In the genomic region with DNA sequence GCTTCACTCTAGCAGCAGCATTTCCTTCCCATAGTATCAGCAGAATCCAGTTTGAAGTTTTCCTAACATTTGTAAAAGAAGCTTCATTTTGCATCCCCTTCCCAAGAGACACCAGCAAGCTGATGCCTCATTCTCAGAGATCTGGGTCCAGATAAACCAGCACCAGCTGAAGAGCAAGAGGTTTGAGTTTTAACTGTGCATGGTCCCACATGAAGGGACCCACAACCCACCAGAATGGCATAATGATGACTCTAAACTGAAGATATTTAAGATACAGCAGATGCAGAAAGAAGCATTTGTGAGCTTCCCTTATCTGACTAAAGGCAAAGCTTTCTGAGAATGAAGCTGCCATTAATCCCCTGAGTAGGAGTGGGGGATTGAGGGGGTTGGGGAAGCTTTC, we compare ENCODE assay signal across 22 cellular contexts. TPM values are rescaled to one million over a fixed set of nuclear protein-coding genes. Genes with fewer than 3 reads are reported as not detected.
A peak's percentile ranks its signal among the peaks of the same experiment; 100 is the strongest.
DNase-seq lines count a peak whose midpoint lies in the region; ATAC-seq, FAIRE-seq and TF ChIP-seq lines count a peak whose summit lies in the region.
"Had no signal": no experiment of that assay in that cellular context is flagged by ENCODE, and none has a peak within 500 bp of the region (broad histone marks: within the 10 kb centered on the region; RNA-seq: fewer than 3 reads in every experiment).

No MANE protein-coding gene starts in this region.

- no peak for TF ChIP-seq RAD21 in H1 (IDR thresholded peaks at IDR 0.05 in 1 of 2, conservative IDR thresholded peaks at IDR 0.05 in 1 of 2; ENCODE audit: low read depth in 2 of 2, low read length in 2 of 2)

- H3K4ac ChIP-seq in H1 (replicated peaks; ENCODE audit: insufficient read length, low read depth, low read length) = no peak overlapping the region

- no peak for FAIRE-seq in H1 (lab: Jason Lieb, UNC)
- no peak for FAIRE-seq in urothelium cell line (lab: Jason Lieb, UNC)
- FAIRE-seq: GM12878 had no signal

- H3K79me1 ChIP-seq in H1 (ENCODE audit: low read depth, low read length) = no peaks in the 10 kb centered on the region

- no peaks in the 10 kb centered on the region for H3K9me3 Mint-ChIP-seq in stimulated activated naive CD8-positive, alpha-beta T cell treated with anti-CD3 and anti-CD28 coated beads, Interleukin-15, amount 100 ng/mL, for 72 hours
- H3K9me3 Mint-ChIP-seq: CD4-positive, alpha-beta memory T cell had no signal

- ATAC-seq in stimulated activated naive CD8-positive, alpha-beta T cell treated with anti-CD3 and anti-CD28 coated beads, Interleukin-15, amount 100 ng/mL, for 72 hours = no peak
- ATAC-seq in stimulated activated naive CD8-positive, alpha-beta T cell treated with anti-CD3 and anti-CD28 coated beads, Interleukin-15, Interleukin-2, amounts not matched to agents 100 U/mL and 50 U/mL, for 24 hours = no peak
- no peak for ATAC-seq in heart left ventricle
- ATAC-seq: GM12878, SK-N-SH treated with all-trans-retinoic acid at 6 μM for 48 hours had no signal

- H2BK120ac ChIP-seq in H1 (replicated peaks; ENCODE audit: low read depth, low read length) = no peak overlapping the region

- POLR2A ChIA-PET in H1 (lab: Charles Lee; ENCODE audit: partially characterized antibody) = interaction anchor here (0.6 to 3.7 kb wide), 11 partner anchors 10 to 676 kb away, joined by 3 to 32 read pairs (median 3); a partner anchor contains a TSS

- H2BK15ac ChIP-seq in H1 (ENCODE audit: low read length) = no peak overlapping the region

- no peaks in the 10 kb centered on the region for H3K79me2 ChIP-seq in H1 (ENCODE audit: control insufficient read depth in 1 of 2, insufficient read depth in 2 of 2, low read length in 2 of 2)

- no peak overlapping the region for H2BK20ac ChIP-seq in H1 (ENCODE audit: low read length)

- H3K23ac ChIP-seq in H1 (ENCODE audit: insufficient read length) = no peak overlapping the region

- H3K4me1 Mint-ChIP-seq in stimulated activated naive CD8-positive, alpha-beta T cell treated with anti-CD3 and anti-CD28 coated beads, Interleukin-15, amount 100 ng/mL, for 72 hours = no peaks in the 10 kb centered on the region
- H3K4me1 Mint-ChIP-seq: CD4-positive, alpha-beta memory T cell had no signal

- H3K56ac ChIP-seq in H1 (replicated peaks; ENCODE audit: insufficient read length, low read depth, low read length) = no peak overlapping the region

- H3K4me3 ChIP-seq in H1 (ENCODE audit: extremely low read depth in 1 of 4, insufficient read depth in 2 of 4, low read depth in 3 of 4, low read length in 4 of 4) = no peak overlapping the region
- H3K4me3 ChIP-seq in tibial artery = no peak overlapping the region
- H3K4me3 ChIP-seq in heart left ventricle = no peak overlapping the region
- H3K4me3 ChIP-seq: BLaER1 treated with 17β-estradiol and CSF1 and Interleukin-3, amounts not matched to agents 10 nM and 100 nM; GM12878; MG63 had no signal

- TF ChIP-seq CTCF in H1 (IDR thresholded peaks at IDR 0.05; ENCODE audit: control extremely low read depth in 1 of 3, insufficient read depth in 1 of 3, low read depth in 1 of 3, low read length in 3 of 3) (no peak), tibial artery (IDR thresholded peaks at IDR 0.05) (no peak), heart left ventricle (IDR thresholded peaks at IDR 0.05) (no peak)

- no peak overlapping the region for H3K9ac ChIP-seq in H1 (replicated peaks in 1 of 4; ENCODE audit: extremely low read depth in 1 of 4, low read depth in 3 of 4, low read length in 3 of 4)
- H3K9ac ChIP-seq: BLaER1 treated with 17β-estradiol and CSF1 and Interleukin-3, amounts not matched to agents 10 nM and 100 nM had no signal

- no peak for TF ChIP-seq EP300 in H1 (IDR thresholded peaks at IDR 0.05; ENCODE audit: borderline replicate concordance in 1 of 2, low read depth in 2 of 2, low read length in 2 of 2)

- H2BK12ac ChIP-seq in H1 (ENCODE audit: low read depth, low read length) = no peak overlapping the region

- TF ChIP-seq POLR2A in H1 (IDR thresholded peaks at IDR 0.05; ENCODE audit: control extremely low read depth in 1 of 2, low read depth in 2 of 2, low read length in 2 of 2) (no peak; a peak in 1 of 3 replicates), heart left ventricle (IDR thresholded peaks at IDR 0.05) (no peak)

- peaks cover 11% of the 10 kb centered on the region for H3K36me3 ChIP-seq in KOPT-K1 (ENCODE audit: insufficient read depth, low read length)
- peaks cover 0 to 4% (median 0%) of the 10 kb centered on the region in 4 experiments; a peak in 2 of 8 replicates for H3K36me3 ChIP-seq in H1 (ENCODE audit: control insufficient read depth in 2 of 4, insufficient read depth in 4 of 4, low read length in 3 of 4)
- no peaks in the 10 kb centered on the region for H3K36me3 ChIP-seq in tibial artery
- peaks cover 0 to 29% (median 5%) of the 10 kb centered on the region in 9 donors for H3K36me3 ChIP-seq in heart left ventricle

- DNase-seq in stimulated activated naive CD8-positive, alpha-beta T cell treated with anti-CD3 and anti-CD28 coated beads, Interleukin-15, amount 100 ng/mL, for 72 hours = no peak
- DNase-seq in stimulated activated naive CD8-positive, alpha-beta T cell treated with anti-CD3 and anti-CD28 coated beads, Interleukin-15, Interleukin-2, amounts not matched to agents 100 U/mL and 50 U/mL, for 24 hours = no peak
- DNase-seq in H1 (ENCODE audit: low read depth in 1 of 2, low spot score in 2 of 2) = no peak
- DNase-seq in tibial artery = no peak
- DNase-seq in activated CD4-positive, alpha-beta T cell treated with anti-CD3 and anti-CD28 coated beads, Interleukin-2, amount 50 U/mL, for 1 hour = no peak
- DNase-seq in heart left ventricle = no peak
- no peak for DNase-seq in urothelium cell line (ENCODE audit: low spot score)
- DNase-seq: 8988T; Caco-2; CD4-positive, alpha-beta memory T cell; DMS 273 treated with DMSO at 0.1 percent for 48 hours; DMS79 treated with DMSO at 0.1 percent for 48 hours; GOT3; MG63; NCI-H1436; NCI-H1930; NCI-H510A; NK-92 treated with Interleukin-12 subunit alpha and Interleukin-12 subunit beta, amount 100 ng/mL, for 24 hours had no signal

- no peak overlapping the region; the same call in 1 of the 2 replicates for H2AK5ac ChIP-seq in H1 (ENCODE audit: low read depth, low read length)

- no peak overlapping the region for H2BK5ac ChIP-seq in H1 (ENCODE audit: low read depth, low read length)

- no peaks in the 10 kb centered on the region for H3K23me2 ChIP-seq in H1 (ENCODE audit: low read depth, low read length)

- no peaks in the 10 kb centered on the region for H3K27me3 Mint-ChIP-seq in stimulated activated naive CD8-positive, alpha-beta T cell treated with anti-CD3 and anti-CD28 coated beads, Interleukin-15, amount 100 ng/mL, for 72 hours
- H3K27me3 Mint-ChIP-seq: CD4-positive, alpha-beta memory T cell had no signal

- H3K27me3 ChIP-seq in H1 (replicated peaks in 1 of 4; ENCODE audit: control insufficient read depth in 3 of 4, extremely low read depth in 1 of 4, insufficient read depth in 3 of 4, low read length in 3 of 4) (no peaks in the 10 kb centered on the region), tibial artery (no peaks in the 10 kb centered on the region), heart left ventricle (no peaks in the 10 kb centered on the region)
- H3K27me3 ChIP-seq: BLaER1 treated with 17β-estradiol and CSF1 and Interleukin-3, amounts not matched to agents 10 nM and 100 nM; MG63 had no signal

- CTCF ChIA-PET in H1 (lab: Charles Lee; ENCODE audit: partially characterized antibody) = interaction anchor here (1.3 to 1.8 kb wide), 5 partner anchors 10 to 158 kb away, joined by 3 to 14 read pairs (median 5); no protein-coding TSS in a partner anchor

- no peak overlapping the region for H3K18ac ChIP-seq in H1 (ENCODE audit: extremely low read depth, low read length)

- no peak overlapping the region for H3K4me2 ChIP-seq in H1 (ENCODE audit: insufficient read depth in 1 of 2, low read depth in 2 of 2, low read length in 2 of 2)
- H3K4me2 ChIP-seq: BLaER1 treated with 17β-estradiol and CSF1 and Interleukin-3, amounts not matched to agents 10 nM and 100 nM had no signal

- intact Hi-C loops in tibial artery (cut with DNase I; ENCODE audit: low total_unique reads) = no loop called here
- intact Hi-C loops in heart left ventricle (cut with DNase I) = loop anchor here in 1 of 10 donors (10.0 kb wide), 1 partner anchor 59 kb away; no protein-coding TSS in a partner anchor

- H3K4me3 Mint-ChIP-seq in stimulated activated naive CD8-positive, alpha-beta T cell treated with anti-CD3 and anti-CD28 coated beads, Interleukin-15, amount 100 ng/mL, for 72 hours = no peak overlapping the region
- H3K4me3 Mint-ChIP-seq: CD4-positive, alpha-beta memory T cell had no signal

- no peaks in the 10 kb centered on the region for H3K9me3 ChIP-seq in KOPT-K1 (ENCODE audit: insufficient read depth, low read length, poor library complexity, severe bottlenecking)
- H3K9me3 ChIP-seq in H1 (ENCODE audit: insufficient read depth in 2 of 2, low read depth in 1 of 2, low read length in 1 of 2) = no peaks in the 10 kb centered on the region
- H3K9me3 ChIP-seq in tibial artery = no peaks in the 10 kb centered on the region
- no peaks in the 10 kb centered on the region for H3K9me3 ChIP-seq in heart left ventricle
- H3K9me3 ChIP-seq: BLaER1 treated with 17β-estradiol and CSF1 and Interleukin-3, amounts not matched to agents 10 nM and 100 nM; Caco-2; MG63 had no signal

- no peak overlapping the region for H3K14ac ChIP-seq in H1 (ENCODE audit: insufficient read length)

- H3K27ac ChIP-seq in KOPT-K1 (ENCODE audit: low read depth, low read length, poor library complexity, severe bottlenecking) (peak overlapping the region; percentile 22), H1 (ENCODE audit: low read depth, low read length) (no peak overlapping the region), tibial artery (no peak overlapping the region), heart left ventricle (no peak overlapping the region)
- H3K27ac ChIP-seq: BLaER1 treated with 17β-estradiol and CSF1 and Interleukin-3, amounts not matched to agents 10 nM and 100 nM had no signal

- no peak overlapping the region for H4K91ac ChIP-seq in H1 (replicated peaks; ENCODE audit: insufficient read length, low read length)

- peaks cover 0 to 9% (median 4%) of the 10 kb centered on the region in 4 experiments; a peak in 3 of 7 replicates for H3K4me1 ChIP-seq in H1 (replicated peaks in 1 of 4; ENCODE audit: control insufficient read depth in 3 of 4, insufficient read depth in 4 of 4, low read length in 3 of 4)
- H3K4me1 ChIP-seq in tibial artery = peaks cover 0 to 30% (median 13%) of the 10 kb centered on the region in 4 donors
- peaks cover 0 to under 1% (median 0%) of the 10 kb centered on the region in 12 donors for H3K4me1 ChIP-seq in heart left ventricle
- H3K4me1 ChIP-seq: BLaER1 treated with 17β-estradiol and CSF1 and Interleukin-3, amounts not matched to agents 10 nM and 100 nM; Caco-2 had no signal

- H4K20me1 ChIP-seq in H1 (replicated peaks in 1 of 2; ENCODE audit: control insufficient read depth in 1 of 2, insufficient read depth in 2 of 2, low read length in 2 of 2) = no peaks in the 10 kb centered on the region
- H4K20me1 ChIP-seq: BLaER1 treated with 17β-estradiol and CSF1 and Interleukin-3, amounts not matched to agents 10 nM and 100 nM had no signal

- H4K5ac ChIP-seq in H1 (ENCODE audit: insufficient read length, low read depth, low read length) = no peak overlapping the region

- no peak overlapping the region for H4K8ac ChIP-seq in H1 (ENCODE audit: extremely low read depth, insufficient read depth, low read length)

- H2AFZ ChIP-seq in H1 (ENCODE audit: low read length) = no peak overlapping the region

- H3K27ac Mint-ChIP-seq in stimulated activated naive CD8-positive, alpha-beta T cell treated with anti-CD3 and anti-CD28 coated beads, Interleukin-15, amount 100 ng/mL, for 72 hours = peak overlapping the region; percentile 56 to 66
- H3K27ac Mint-ChIP-seq: CD4-positive, alpha-beta memory T cell had no signal

RNA-seq across cellular contexts. Expression of a gene that starts 18.6 kb away (rescaled TPM):
- 4.9 and 5.0 TPM in 2 replicates for total RNA-seq in H1 (2021; fragmentation: NEBNext Ultra II Directional; extraction: Animal tissue kit (Norgen Biotek cat#: 25700))
- polyA plus RNA-seq in H1 (2011; rRNA removed) = 11.1 and 12.4 TPM in 2 replicates
- polyA plus RNA-seq in H1 (2011; cell fraction: cytosol; rRNA removed) = 9.8 TPM
- polyA plus RNA-seq in H1 (2011; cell fraction: nucleus; rRNA removed) = 6.1 TPM
- polyA plus RNA-seq in H1 (2012, experiment 1 of 2) = 8.3 to 11.6 TPM (median 9.6 TPM) in 4 replicates
- 2.4 TPM for polyA plus RNA-seq in H1 (2012, experiment 2 of 2)
- 4.4 TPM for polyA plus RNA-seq in H1 (2013, experiment 1 of 2)
- 4.0 TPM for polyA plus RNA-seq in H1 (2013, experiment 2 of 2)
- polyA minus RNA-seq in H1 (2011; rRNA and poly(A)+ RNA removed) = 2.6 and 2.9 TPM in 2 replicates
- polyA minus RNA-seq in H1 (2011; cell fraction: cytosol; rRNA and poly(A)+ RNA removed) = 1.3 TPM
- 9.8 TPM for polyA minus RNA-seq in H1 (2011; cell fraction: nucleus; rRNA and poly(A)+ RNA removed)
- 10 to 100 TPM in 6 of 9 donors, 1 to 10 TPM in 3; 6.7 to 19.8 (median 15.1) TPM for total RNA-seq in heart left ventricle
- 10 to 100 TPM in 1 of 2 donors, 1 to 10 TPM in 1; 6.9 to 22.5 TPM for polyA plus RNA-seq in heart left ventricle
